In genomic region chr3:113035387-113035982, GRCh38 we compare ENCODE assay signal across 8 cellular contexts. TPM values are rescaled to one million over a fixed set of nuclear protein-coding genes. Genes with fewer than 3 reads are reported as not detected.
DNase-seq lines count a peak whose midpoint lies in the region; ATAC-seq and TF ChIP-seq lines count a peak whose summit lies in the region.

No MANE protein-coding gene starts in this region.

- H3K4me3 Mint-ChIP-seq in Calu3 (ENCODE audit: low read depth, unreplicated experiment): no peak overlapping the region

- no peaks in the 10 kb centered on the region for H3K9me3 Mint-ChIP-seq in Calu3 (ENCODE audit: low read depth, unreplicated experiment)
- no peaks in the 10 kb centered on the region for H3K9me3 Mint-ChIP-seq in activated naive CD4-positive, alpha-beta T cell treated with anti-CD3 and anti-CD28 coated beads, Interleukin-2, amount 50 U/mL, for 72 hours

- TF ChIP-seq CTCF in Calu3 (IDR thresholded peaks at IDR 0.05; ENCODE audit: unreplicated experiment): peak; percentile 59
- peak; percentile 57 to 84 (median 73) for TF ChIP-seq CTCF in heart right ventricle (IDR thresholded peaks at IDR 0.05)

- BruUV-seq in Calu3 (replicated peaks; lab: Mats Ljungman, UMichigan): no TSS peak

- H3K27me3 ChIP-seq in heart right ventricle: no peaks in the 10 kb centered on the region

- CTCF ChIA-PET in Calu3 (lab: Charles Lee): interaction anchor here (0.6 to 1.0 kb wide), 2 partner anchors 29 to 34 kb away, joined by 4 read pairs; no protein-coding TSS in a partner anchor

- H3K27me3 Mint-ChIP-seq in Calu3 (ENCODE audit: unreplicated experiment): no peaks in the 10 kb centered on the region

- H3K4me3 ChIP-seq in heart right ventricle: no peak overlapping the region

- H3K9me3 ChIP-seq in heart right ventricle: no peaks in the 10 kb centered on the region

- H3K4me1 ChIP-seq in heart right ventricle: no peaks in the 10 kb centered on the region

- H3K27ac ChIP-seq in heart right ventricle: no peak overlapping the region

- WGBS in heart right ventricle, 2 donors: 62 to 64% methylated on average over 6 of the region's 6 CpGs

- intact Hi-C loops in Calu3 (cut with micrococcal nuclease; ENCODE audit: unreplicated experiment) (no loop called here), heart right ventricle (cut with DNase I) (no loop called here)

- H3K27ac Mint-ChIP-seq in Calu3 (ENCODE audit: unreplicated experiment): no peak overlapping the region
- H3K27ac Mint-ChIP-seq in activated naive CD4-positive, alpha-beta T cell treated with anti-CD3 and anti-CD28 coated beads, Interleukin-2, amount 50 U/mL, for 72 hours: no peak overlapping the region

- DNase-seq in Calu3 (peak; percentile 65), HK-2 (ENCODE audit: unreplicated experiment) (peak; percentile 27), NOMO-1 treated with dmso at 0.1 percent for 144 hours (lab: John Stamatoyannopoulos, UW; ENCODE audit: unreplicated experiment) (peak; percentile 35), heart right ventricle (peak in 1 of 2 donors; percentile 54), retina (peak; percentile 40)
- DNase-seq in activated naive CD4-positive, alpha-beta T cell treated with anti-CD3 and anti-CD28 coated beads, Interleukin-2, amount 50 U/mL, for 72 hours (ENCODE audit: low spot score in 2 of 2): peak in 1 of 2 donors; percentile 48

- no peaks in the 10 kb centered on the region for H3K36me3 ChIP-seq in heart right ventricle

- ATAC-seq in GM19023 (IDR thresholded peaks at IDR 0.05; ENCODE audit: unreplicated experiment): peak; percentile 80
- ATAC-seq in activated naive CD4-positive, alpha-beta T cell treated with anti-CD3 and anti-CD28 coated beads, Interleukin-2, amount 50 U/mL, for 72 hours: peak; percentile 59 to 77
- peak in 6 of 8 donors; percentile 41 to 88 (median 76) for ATAC-seq in heart right ventricle
- no peak for ATAC-seq in HG02763 (IDR thresholded peaks at IDR 0.05; ENCODE audit: unreplicated experiment)

- no peaks in the 10 kb centered on the region for H3K36me3 Mint-ChIP-seq in Calu3 (ENCODE audit: insufficient read depth, unreplicated experiment)
- H3K36me3 Mint-ChIP-seq in activated naive CD4-positive, alpha-beta T cell treated with anti-CD3 and anti-CD28 coated beads, Interleukin-2, amount 50 U/mL, for 72 hours: no peaks in the 10 kb centered on the region

- H3K4me1 Mint-ChIP-seq in Calu3 (ENCODE audit: low read depth, unreplicated experiment): no peaks in the 10 kb centered on the region

RNA-seq across cellular contexts. Expression of gene GTPBP8, which starts 44.7 kb away (rescaled TPM):
- total RNA-seq in Calu3 (2022) (8.1 and 8.3 TPM in 2 replicates), heart right ventricle (10 to 100 TPM; 19.7 to 31.3 (median 26.3) TPM)
- 10 to 100 TPM; 21.6 to 30.8 TPM for total RNA-seq in activated naive CD4-positive, alpha-beta T cell treated with anti-CD3 and anti-CD28 coated beads, Interleukin-2, amount 50 U/mL, for 72 hours
- polyA plus RNA-seq in heart right ventricle: 10 to 100 TPM in 1 of 2 donors, 1 to 10 TPM in 1; 4.7 to 16.1 TPM
